ENCODE assay signal across 1 cellular context in the genomic region with DNA sequence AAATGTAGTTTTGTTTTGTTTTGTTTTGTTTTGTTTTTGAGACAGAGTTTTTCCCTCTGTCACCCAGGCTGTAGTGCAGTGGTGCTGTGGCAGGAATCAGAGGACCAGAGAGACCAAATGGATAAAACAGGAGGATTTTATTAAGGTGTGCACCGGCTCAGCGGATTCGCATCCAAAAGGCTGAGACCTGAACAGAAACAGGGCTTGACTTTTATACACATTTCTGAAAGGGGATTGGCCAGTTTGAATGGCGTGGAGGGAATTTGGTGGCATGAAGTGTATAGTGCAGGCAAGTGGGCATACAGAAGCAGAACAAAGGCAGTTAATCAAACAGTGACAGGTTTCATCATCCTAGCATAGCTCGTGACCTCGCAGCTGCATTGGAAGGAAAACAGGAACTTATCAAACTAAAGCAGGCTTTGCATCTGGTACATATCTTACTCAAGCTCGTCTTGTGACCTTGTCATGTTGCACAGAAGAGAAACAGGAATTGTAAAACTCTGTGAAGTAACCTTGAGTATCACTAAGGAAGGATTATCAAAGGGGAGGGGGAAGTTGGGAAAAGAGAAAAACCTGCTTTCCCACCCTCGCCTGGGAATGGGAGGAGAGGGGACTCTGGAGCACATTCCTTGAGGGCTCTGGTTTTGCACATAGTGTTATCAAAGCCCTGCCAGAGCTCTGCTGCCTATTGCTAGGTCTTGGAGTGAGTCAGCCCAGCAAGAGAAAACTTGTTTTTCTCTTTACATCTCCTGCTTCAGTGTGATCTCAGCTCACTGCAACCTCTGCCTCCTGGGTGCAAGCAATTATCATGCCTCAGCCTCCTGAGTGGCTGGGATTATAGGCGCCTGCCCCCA.
TF ChIP-seq lines count a peak whose summit lies in the region.

No MANE protein-coding gene starts in this region.

TF ChIP-seq in IMR-90, 13 proteins besides CTCF, POLR2A, EP300 and RAD21 (continued from another document):
- TF ChIP-seq, protein P1, sequence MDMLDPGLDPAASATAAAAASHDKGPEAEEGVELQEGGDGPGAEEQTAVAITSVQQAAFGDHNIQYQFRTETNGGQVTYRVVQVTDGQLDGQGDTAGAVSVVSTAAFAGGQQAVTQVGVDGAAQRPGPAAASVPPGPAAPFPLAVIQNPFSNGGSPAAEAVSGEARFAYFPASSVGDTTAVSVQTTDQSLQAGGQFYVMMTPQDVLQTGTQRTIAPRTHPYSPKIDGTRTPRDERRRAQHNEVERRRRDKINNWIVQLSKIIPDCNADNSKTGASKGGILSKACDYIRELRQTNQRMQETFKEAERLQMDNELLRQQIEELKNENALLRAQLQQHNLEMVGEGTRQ (IDR thresholded peaks at IDR 0.05; ENCODE audit: low read depth, low read length): no peak
- no peak for TF ChIP-seq MXI1 (IDR thresholded peaks at IDR 0.05; ENCODE audit: borderline replicate concordance, low read depth, low read length)
- no peak for TF ChIP-seq RCOR1 (IDR thresholded peaks at IDR 0.05; ENCODE audit: insufficient replicate concordance, low read length)
- TF ChIP-seq NFE2L2 (IDR thresholded peaks at IDR 0.05; ENCODE audit: low read depth, low read length): no peak
- TF ChIP-seq MAZ (IDR thresholded peaks at IDR 0.05; ENCODE audit: borderline replicate concordance, low read depth, low read length): no peak
- no peak for TF ChIP-seq FOS (IDR thresholded peaks at IDR 0.05; ENCODE audit: low read depth, low read length)
- no peak for TF ChIP-seq MAFK (IDR thresholded peaks at IDR 0.05; ENCODE audit: low read depth, low read length)
- no peak for TF ChIP-seq SMC3 (IDR thresholded peaks at IDR 0.05; ENCODE audit: low read depth, low read length)
- TF ChIP-seq, protein P2, sequence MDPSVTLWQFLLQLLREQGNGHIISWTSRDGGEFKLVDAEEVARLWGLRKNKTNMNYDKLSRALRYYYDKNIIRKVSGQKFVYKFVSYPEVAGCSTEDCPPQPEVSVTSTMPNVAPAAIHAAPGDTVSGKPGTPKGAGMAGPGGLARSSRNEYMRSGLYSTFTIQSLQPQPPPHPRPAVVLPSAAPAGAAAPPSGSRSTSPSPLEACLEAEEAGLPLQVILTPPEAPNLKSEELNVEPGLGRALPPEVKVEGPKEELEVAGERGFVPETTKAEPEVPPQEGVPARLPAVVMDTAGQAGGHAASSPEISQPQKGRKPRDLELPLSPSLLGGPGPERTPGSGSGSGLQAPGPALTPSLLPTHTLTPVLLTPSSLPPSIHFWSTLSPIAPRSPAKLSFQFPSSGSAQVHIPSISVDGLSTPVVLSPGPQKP (IDR thresholded peaks at IDR 0.05; ENCODE audit: borderline replicate concordance, low read depth, low read length): no peak
- no peak for TF ChIP-seq BHLHE40 (IDR thresholded peaks at IDR 0.05; ENCODE audit: low read depth, low read length)
- no peak for TF ChIP-seq CHD1 (IDR thresholded peaks at IDR 0.05; ENCODE audit: low read depth, low read length)
- no peak for TF ChIP-seq RFX5 (IDR thresholded peaks at IDR 0.05; ENCODE audit: low read depth, low read length)
TF ChIP-seq in IMR-90: peak in this region for 0.
